1 cellular context compared by ENCODE assay signal in the genomic region with DNA sequence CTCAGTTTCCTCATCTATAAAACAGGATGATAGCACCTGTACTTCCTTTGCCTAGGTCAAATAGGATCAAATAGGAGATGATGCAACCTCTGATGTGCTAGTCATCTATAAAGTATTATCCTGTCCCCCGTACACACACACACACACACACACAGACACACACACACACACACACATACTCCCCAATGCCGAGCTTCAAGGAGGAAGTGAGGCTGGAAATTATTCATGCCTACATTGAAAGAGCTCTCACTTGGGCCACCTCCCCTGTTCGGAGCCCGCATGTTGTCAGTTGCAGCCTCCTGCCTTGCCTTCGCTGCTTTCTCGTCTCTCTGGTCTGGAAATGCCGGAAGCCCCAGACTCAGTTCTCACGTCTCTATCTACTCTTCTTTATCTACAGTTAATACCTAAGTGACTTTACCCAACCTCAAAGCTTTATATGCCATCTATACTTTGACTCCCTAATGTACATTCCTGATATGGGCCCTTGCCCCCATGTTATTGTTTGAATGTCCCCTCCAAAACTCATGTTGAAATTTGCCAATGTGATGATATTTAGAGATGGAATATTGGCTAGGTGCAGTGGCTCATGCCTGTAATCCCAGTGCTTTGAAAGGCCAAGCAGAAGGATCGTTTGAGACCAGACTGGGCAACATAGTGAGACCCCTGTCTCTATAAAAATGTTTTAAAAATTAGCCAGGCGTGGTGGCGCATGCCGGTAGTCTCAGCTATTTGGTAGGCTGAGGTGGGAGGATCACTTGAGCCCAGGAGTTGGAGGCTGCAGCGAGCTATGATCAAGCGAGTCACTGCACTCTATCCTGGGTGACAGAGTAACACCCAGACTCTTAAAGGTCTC.
TF ChIP-seq lines count a peak whose summit lies in the region.

No MANE protein-coding gene starts in this region.

TF ChIP-seq in K562, 482 proteins besides CTCF, POLR2A, EP300 and RAD21 (continued from another document and continues in another):
- TF ChIP-seq, protein P1, sequence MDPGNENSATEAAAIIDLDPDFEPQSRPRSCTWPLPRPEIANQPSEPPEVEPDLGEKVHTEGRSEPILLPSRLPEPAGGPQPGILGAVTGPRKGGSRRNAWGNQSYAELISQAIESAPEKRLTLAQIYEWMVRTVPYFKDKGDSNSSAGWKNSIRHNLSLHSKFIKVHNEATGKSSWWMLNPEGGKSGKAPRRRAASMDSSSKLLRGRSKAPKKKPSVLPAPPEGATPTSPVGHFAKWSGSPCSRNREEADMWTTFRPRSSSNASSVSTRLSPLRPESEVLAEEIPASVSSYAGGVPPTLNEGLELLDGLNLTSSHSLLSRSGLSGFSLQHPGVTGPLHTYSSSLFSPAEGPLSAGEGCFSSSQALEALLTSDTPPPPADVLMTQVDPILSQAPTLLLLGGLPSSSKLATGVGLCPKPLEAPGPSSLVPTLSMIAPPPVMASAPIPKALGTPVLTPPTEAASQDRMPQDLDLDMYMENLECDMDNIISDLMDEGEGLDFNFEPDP (CRISPR knock-in tag; IDR thresholded peaks at IDR 0.05): no peak
- TF ChIP-seq TRIM28 (IDR thresholded peaks at IDR 0.05) (no peak), GTF2A2 (tag; IDR thresholded peaks at IDR 0.05) (no peak), ZNF146 (CRISPR knock-in tag; IDR thresholded peaks at IDR 0.05; ENCODE audit: unreplicated experiment) (no peak), PCBP2 (IDR thresholded peaks at IDR 0.05; ENCODE audit: low read depth, low read length, poor library complexity, severe bottlenecking) (no peak), NELFE (IDR thresholded peaks at IDR 0.05; ENCODE audit: insufficient read depth, insufficient read length) (no peak), TAF1 (IDR thresholded peaks at IDR 0.05; ENCODE audit: control insufficient read depth, extremely low read depth, insufficient read depth, low read length, severe bottlenecking) (no peak), L3MBTL2 (IDR thresholded peaks at IDR 0.05) (no peak), TFAM (CRISPR knock-in tag; conservative IDR thresholded peaks at IDR 0.05) (no peak), ZNF197 (CRISPR knock-in tag; IDR thresholded peaks at IDR 0.05; ENCODE audit: low read depth) (no peak), ZNF699 (CRISPR knock-in tag; IDR thresholded peaks at IDR 0.05; ENCODE audit: insufficient replicate concordance) (no peak), ZNF165 (CRISPR knock-in tag; IDR thresholded peaks at IDR 0.05; ENCODE audit: borderline replicate concordance) (no peak), MECOM (CRISPR knock-in tag; IDR thresholded peaks at IDR 0.05) (peak; percentile 48; the same call in 1 of the 2 replicates), RBM22 (IDR thresholded peaks at IDR 0.05; ENCODE audit: low read depth, low read length, poor library complexity, severe bottlenecking) (no peak), MEF2A (IDR thresholded peaks at IDR 0.05; ENCODE audit: control insufficient read depth, low read depth, low read length) (no peak), ILK (tag; IDR thresholded peaks at IDR 0.05; ENCODE audit: borderline replicate concordance, low read depth) (no peak), DIDO1 (tag; IDR thresholded peaks at IDR 0.05; ENCODE audit: low read depth) (peak; percentile 58; the same call in 1 of the 2 replicates), MEIS2 (IDR thresholded peaks at IDR 0.05; ENCODE audit: partially characterized antibody) (peak; percentile 14), MYBL2 (IDR thresholded peaks at IDR 0.05; ENCODE audit: low read depth) (no peak), MYBL2 (CRISPR knock-in tag; IDR thresholded peaks at IDR 0.05; ENCODE audit: borderline replicate concordance) (no peak), KDM5B (IDR thresholded peaks at IDR 0.05; ENCODE audit: insufficient replicate concordance, low read depth, low read length) (no peak), MIER1 (IDR thresholded peaks at IDR 0.05; ENCODE audit: low read depth) (no peak), COPS2 (conservative IDR thresholded peaks at IDR 0.05) (no peak), RBM25 (IDR thresholded peaks at IDR 0.05; ENCODE audit: low read depth, low read length, severe bottlenecking) (no peak), POLR2B (IDR thresholded peaks at IDR 0.05; ENCODE audit: low read depth, partially characterized antibody) (no peak), RBM39 (optimal IDR thresholded peaks at IDR 0.05; ENCODE audit: low read depth, low read length) (no peak), XRCC4 (IDR thresholded peaks at IDR 0.05; ENCODE audit: extremely low read depth, insufficient read depth, insufficient read length) (no peak), KDM2B (CRISPR knock-in tag; IDR thresholded peaks at IDR 0.05) (no peak), GABPB2 (CRISPR knock-in tag; conservative IDR thresholded peaks at IDR 0.05) (no peak), HDAC1 (IDR thresholded peaks at IDR 0.05) (peak in 1 of 2 experiments; percentile 45; a peak in 2 of 4 replicates), ZNF3 (CRISPR knock-in tag; IDR thresholded peaks at IDR 0.05) (no peak), ARID1B (IDR thresholded peaks at IDR 0.05) (peak; percentile 77), PPARD (CRISPR knock-in tag; IDR thresholded peaks at IDR 0.05) (no peak), PHF21A (IDR thresholded peaks at IDR 0.05; ENCODE audit: borderline replicate concordance, low read depth) (no peak), ZNF282 (CRISPR knock-in tag; IDR thresholded peaks at IDR 0.05) (no peak), CC2D1A (IDR thresholded peaks at IDR 0.05) (no peak), KLF10 (CRISPR knock-in tag; IDR thresholded peaks at IDR 0.05) (no peak), ELF4 (CRISPR knock-in tag; IDR thresholded peaks at IDR 0.05) (peak; percentile 81; the same call in 1 of the 2 replicates), TAF9B (IDR thresholded peaks at IDR 0.05; ENCODE audit: partially characterized antibody) (no peak), SAP30 (IDR thresholded peaks at IDR 0.05; ENCODE audit: borderline replicate concordance, insufficient read depth, low read depth, low read length, poor library complexity, severe bottlenecking) (no peak), SLC30A9 (CRISPR knock-in tag; IDR thresholded peaks at IDR 0.05) (no peak), MTA2 (IDR thresholded peaks at IDR 0.05; ENCODE audit: low read depth) (0 out of 2 replicates have a peak, but pooled peaks have one; percentile 11)
- TF ChIP-seq, protein P2, sequence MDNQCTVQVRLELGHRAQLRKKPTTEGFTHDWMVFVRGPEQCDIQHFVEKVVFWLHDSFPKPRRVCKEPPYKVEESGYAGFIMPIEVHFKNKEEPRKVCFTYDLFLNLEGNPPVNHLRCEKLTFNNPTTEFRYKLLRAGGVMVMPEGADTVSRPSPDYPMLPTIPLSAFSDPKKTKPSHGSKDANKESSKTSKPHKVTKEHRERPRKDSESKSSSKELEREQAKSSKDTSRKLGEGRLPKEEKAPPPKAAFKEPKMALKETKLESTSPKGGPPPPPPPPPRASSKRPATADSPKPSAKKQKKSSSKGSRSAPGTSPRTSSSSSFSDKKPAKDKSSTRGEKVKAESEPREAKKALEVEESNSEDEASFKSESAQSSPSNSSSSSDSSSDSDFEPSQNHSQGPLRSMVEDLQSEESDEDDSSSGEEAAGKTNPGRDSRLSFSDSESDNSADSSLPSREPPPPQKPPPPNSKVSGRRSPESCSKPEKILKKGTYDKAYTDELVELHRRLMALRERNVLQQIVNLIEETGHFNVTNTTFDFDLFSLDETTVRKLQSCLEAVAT (IDR thresholded peaks at IDR 0.05): peak in 1 of 2 experiments; percentile 61; a peak in 3 of 4 replicates
- TF ChIP-seq, protein P3, sequence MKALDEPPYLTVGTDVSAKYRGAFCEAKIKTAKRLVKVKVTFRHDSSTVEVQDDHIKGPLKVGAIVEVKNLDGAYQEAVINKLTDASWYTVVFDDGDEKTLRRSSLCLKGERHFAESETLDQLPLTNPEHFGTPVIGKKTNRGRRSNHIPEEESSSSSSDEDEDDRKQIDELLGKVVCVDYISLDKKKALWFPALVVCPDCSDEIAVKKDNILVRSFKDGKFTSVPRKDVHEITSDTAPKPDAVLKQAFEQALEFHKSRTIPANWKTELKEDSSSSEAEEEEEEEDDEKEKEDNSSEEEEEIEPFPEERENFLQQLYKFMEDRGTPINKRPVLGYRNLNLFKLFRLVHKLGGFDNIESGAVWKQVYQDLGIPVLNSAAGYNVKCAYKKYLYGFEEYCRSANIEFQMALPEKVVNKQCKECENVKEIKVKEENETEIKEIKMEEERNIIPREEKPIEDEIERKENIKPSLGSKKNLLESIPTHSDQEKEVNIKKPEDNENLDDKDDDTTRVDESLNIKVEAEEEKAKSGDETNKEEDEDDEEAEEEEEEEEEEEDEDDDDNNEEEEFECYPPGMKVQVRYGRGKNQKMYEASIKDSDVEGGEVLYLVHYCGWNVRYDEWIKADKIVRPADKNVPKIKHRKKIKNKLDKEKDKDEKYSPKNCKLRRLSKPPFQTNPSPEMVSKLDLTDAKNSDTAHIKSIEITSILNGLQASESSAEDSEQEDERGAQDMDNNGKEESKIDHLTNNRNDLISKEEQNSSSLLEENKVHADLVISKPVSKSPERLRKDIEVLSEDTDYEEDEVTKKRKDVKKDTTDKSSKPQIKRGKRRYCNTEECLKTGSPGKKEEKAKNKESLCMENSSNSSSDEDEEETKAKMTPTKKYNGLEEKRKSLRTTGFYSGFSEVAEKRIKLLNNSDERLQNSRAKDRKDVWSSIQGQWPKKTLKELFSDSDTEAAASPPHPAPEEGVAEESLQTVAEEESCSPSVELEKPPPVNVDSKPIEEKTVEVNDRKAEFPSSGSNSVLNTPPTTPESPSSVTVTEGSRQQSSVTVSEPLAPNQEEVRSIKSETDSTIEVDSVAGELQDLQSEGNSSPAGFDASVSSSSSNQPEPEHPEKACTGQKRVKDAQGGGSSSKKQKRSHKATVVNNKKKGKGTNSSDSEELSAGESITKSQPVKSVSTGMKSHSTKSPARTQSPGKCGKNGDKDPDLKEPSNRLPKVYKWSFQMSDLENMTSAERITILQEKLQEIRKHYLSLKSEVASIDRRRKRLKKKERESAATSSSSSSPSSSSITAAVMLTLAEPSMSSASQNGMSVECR (CRISPR knock-in tag; IDR thresholded peaks at IDR 0.05): peak; percentile 35
- TF ChIP-seq, protein P4, sequence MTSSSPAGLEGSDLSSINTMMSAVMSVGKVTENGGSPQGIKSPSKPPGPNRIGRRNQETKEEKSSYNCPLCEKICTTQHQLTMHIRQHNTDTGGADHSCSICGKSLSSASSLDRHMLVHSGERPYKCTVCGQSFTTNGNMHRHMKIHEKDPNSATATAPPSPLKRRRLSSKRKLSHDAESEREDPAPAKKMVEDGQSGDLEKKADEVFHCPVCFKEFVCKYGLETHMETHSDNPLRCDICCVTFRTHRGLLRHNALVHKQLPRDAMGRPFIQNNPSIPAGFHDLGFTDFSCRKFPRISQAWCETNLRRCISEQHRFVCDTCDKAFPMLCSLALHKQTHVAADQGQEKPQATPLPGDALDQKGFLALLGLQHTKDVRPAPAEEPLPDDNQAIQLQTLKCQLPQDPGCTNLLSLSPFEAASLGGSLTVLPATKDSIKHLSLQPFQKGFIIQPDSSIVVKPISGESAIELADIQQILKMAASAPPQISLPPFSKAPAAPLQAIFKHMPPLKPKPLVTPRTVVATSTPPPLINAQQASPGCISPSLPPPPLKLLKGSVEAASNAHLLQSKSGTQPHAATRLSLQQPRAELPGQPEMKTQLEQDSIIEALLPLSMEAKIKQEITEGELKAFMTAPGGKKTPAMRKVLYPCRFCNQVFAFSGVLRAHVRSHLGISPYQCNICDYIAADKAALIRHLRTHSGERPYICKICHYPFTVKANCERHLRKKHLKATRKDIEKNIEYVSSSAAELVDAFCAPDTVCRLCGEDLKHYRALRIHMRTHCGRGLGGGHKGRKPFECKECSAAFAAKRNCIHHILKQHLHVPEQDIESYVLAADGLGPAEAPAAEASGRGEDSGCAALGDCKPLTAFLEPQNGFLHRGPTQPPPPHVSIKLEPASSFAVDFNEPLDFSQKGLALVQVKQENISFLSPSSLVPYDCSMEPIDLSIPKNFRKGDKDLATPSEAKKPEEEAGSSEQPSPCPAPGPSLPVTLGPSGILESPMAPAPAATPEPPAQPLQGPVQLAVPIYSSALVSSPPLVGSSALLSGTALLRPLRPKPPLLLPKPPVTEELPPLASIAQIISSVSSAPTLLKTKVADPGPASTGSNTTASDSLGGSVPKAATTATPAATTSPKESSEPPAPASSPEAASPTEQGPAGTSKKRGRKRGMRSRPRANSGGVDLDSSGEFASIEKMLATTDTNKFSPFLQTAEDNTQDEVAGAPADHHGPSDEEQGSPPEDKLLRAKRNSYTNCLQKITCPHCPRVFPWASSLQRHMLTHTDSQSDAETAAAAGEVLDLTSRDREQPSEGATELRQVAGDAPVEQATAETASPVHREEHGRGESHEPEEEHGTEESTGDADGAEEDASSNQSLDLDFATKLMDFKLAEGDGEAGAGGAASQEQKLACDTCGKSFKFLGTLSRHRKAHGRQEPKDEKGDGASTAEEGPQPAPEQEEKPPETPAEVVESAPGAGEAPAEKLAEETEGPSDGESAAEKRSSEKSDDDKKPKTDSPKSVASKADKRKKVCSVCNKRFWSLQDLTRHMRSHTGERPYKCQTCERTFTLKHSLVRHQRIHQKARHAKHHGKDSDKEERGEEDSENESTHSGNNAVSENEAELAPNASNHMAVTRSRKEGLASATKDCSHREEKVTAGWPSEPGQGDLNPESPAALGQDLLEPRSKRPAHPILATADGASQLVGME (CRISPR knock-in tag; IDR thresholded peaks at IDR 0.05): no peak
- TF ChIP-seq, protein P5, sequence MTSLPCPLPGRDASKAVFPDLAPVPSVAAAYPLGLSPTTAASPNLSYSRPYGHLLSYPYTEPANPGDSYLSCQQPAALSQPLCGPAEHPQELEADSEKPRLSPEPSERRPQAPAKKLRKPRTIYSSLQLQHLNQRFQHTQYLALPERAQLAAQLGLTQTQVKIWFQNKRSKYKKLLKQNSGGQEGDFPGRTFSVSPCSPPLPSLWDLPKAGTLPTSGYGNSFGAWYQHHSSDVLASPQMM (CRISPR knock-in tag; IDR thresholded peaks at IDR 0.05): no peak
- TF ChIP-seq, protein P6, sequence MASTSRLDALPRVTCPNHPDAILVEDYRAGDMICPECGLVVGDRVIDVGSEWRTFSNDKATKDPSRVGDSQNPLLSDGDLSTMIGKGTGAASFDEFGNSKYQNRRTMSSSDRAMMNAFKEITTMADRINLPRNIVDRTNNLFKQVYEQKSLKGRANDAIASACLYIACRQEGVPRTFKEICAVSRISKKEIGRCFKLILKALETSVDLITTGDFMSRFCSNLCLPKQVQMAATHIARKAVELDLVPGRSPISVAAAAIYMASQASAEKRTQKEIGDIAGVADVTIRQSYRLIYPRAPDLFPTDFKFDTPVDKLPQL (IDR thresholded peaks at IDR 0.05; ENCODE audit: extremely low read depth, insufficient read length): no peak
- TF ChIP-seq, protein P7, sequence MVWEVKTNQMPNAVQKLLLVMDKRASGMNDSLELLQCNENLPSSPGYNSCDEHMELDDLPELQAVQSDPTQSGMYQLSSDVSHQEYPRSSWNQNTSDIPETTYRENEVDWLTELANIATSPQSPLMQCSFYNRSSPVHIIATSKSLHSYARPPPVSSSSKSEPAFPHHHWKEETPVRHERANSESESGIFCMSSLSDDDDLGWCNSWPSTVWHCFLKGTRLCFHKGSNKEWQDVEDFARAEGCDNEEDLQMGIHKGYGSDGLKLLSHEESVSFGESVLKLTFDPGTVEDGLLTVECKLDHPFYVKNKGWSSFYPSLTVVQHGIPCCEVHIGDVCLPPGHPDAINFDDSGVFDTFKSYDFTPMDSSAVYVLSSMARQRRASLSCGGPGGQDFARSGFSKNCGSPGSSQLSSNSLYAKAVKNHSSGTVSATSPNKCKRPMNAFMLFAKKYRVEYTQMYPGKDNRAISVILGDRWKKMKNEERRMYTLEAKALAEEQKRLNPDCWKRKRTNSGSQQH (CRISPR knock-in tag; IDR thresholded peaks at IDR 0.05): 0 out of 2 replicates have a peak, but pooled peaks have one; percentile 71
